Comparison of ENCODE assay signal across 1 cellular context in genomic region chr9:136373300-136374182, GRCh38.
TF ChIP-seq lines count a peak whose summit lies in the region.

TSS of gene CARD9 (minus strand) at chr9:136373669. CDS start at chr9:136372078, 1,591 bp downstream.

TF ChIP-seq in K562, 482 proteins besides CTCF, POLR2A, EP300 and RAD21 (continued from another document):
- TF ChIP-seq MTA3 (IDR thresholded peaks at IDR 0.05; ENCODE audit: borderline replicate concordance) (peak; percentile 31; the same call in 1 of the 2 replicates), TEAD4 (IDR thresholded peaks at IDR 0.05; ENCODE audit: low read length) (no peak), TEAD4 (CRISPR knock-in tag; IDR thresholded peaks at IDR 0.05; ENCODE audit: borderline replicate concordance) (no peak), UBTF (IDR thresholded peaks at IDR 0.05; ENCODE audit: borderline replicate concordance in 1 of 2, low read depth in 2 of 2, low read length in 2 of 2) (peak in 1 of 2 experiments; percentile 81; a peak in 2 of 4 replicates), CBFA2T2 (conservative IDR thresholded peaks at IDR 0.05) (no peak), GABPA (tag; conservative IDR thresholded peaks at IDR 0.05; ENCODE audit: low read depth) (peak; percentile 79), SUPT5H (IDR thresholded peaks at IDR 0.05) (peak; percentile 81), MLX (CRISPR knock-in tag; conservative IDR thresholded peaks at IDR 0.05) (no peak), ZKSCAN3 (CRISPR knock-in tag; IDR thresholded peaks at IDR 0.05) (no peak), HCFC1 (IDR thresholded peaks at IDR 0.05; ENCODE audit: low read depth, low read length) (no peak), AFF1 (IDR thresholded peaks at IDR 0.05; ENCODE audit: low read depth in 1 of 2, partially characterized antibody in 2 of 2) (no peak), RERE (CRISPR knock-in tag; IDR thresholded peaks at IDR 0.05; ENCODE audit: borderline replicate concordance) (no peak), GTF2F1 (IDR thresholded peaks at IDR 0.05; ENCODE audit: low read depth, low read length) (no peak)
TF ChIP-seq in K562: peak in this region for 52.
